8 cellular contexts compared by ENCODE assay signal in genomic region chr7:87779806-87780205, GRCh38.
"Had no signal": no experiment of that assay in that cellular context is flagged by ENCODE, and none has a peak within 500 bp of the region (broad histone marks: within the 10 kb centered on the region; RNA-seq: fewer than 3 reads in every experiment).

No MANE protein-coding gene starts in this region.

- ATAC-seq: GM12878 had no signal

- DNase-seq: GDM1, GF-D8 had no signal

- H3K4me3 ChIP-seq: GM12878 had no signal

- FAIRE-seq: G401.6, GM12878, GM12891, GM12892, GM18507, GM19239 had no signal
